Comparison of ENCODE assay signal across 1 cellular context in the genomic region with DNA sequence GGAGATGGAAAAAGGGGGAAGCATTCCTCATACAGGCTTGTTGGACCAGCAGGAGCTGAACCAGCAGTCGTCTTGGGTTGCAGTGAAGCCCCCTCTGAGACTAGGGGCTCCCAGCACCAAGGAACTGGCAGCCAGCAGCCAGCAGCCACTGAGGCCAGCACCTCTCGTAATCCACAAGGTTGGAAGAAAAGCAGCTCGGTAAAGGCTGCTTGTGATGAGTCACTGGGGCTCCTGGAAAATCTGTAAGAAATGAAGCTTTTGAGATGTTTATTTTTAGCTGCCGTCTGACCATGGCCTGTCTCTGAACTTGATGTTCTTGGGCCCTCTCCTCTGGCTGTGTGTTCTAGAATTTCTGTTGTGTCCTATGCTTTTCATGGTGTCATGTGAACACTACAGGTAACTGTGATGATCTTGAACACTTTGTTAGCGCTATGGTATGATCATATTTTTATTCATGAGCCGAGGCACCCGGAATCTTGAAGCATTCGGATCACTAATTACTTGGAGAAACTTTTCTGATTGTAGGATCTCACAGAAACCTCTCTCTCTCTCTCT.
TF ChIP-seq lines count a peak whose summit lies in the region.

No MANE protein-coding gene starts in this region.

TF ChIP-seq in GM23338, 12 proteins besides CTCF, POLR2A, EP300 and RAD21 (continued from another document):
- TF ChIP-seq, protein P1, sequence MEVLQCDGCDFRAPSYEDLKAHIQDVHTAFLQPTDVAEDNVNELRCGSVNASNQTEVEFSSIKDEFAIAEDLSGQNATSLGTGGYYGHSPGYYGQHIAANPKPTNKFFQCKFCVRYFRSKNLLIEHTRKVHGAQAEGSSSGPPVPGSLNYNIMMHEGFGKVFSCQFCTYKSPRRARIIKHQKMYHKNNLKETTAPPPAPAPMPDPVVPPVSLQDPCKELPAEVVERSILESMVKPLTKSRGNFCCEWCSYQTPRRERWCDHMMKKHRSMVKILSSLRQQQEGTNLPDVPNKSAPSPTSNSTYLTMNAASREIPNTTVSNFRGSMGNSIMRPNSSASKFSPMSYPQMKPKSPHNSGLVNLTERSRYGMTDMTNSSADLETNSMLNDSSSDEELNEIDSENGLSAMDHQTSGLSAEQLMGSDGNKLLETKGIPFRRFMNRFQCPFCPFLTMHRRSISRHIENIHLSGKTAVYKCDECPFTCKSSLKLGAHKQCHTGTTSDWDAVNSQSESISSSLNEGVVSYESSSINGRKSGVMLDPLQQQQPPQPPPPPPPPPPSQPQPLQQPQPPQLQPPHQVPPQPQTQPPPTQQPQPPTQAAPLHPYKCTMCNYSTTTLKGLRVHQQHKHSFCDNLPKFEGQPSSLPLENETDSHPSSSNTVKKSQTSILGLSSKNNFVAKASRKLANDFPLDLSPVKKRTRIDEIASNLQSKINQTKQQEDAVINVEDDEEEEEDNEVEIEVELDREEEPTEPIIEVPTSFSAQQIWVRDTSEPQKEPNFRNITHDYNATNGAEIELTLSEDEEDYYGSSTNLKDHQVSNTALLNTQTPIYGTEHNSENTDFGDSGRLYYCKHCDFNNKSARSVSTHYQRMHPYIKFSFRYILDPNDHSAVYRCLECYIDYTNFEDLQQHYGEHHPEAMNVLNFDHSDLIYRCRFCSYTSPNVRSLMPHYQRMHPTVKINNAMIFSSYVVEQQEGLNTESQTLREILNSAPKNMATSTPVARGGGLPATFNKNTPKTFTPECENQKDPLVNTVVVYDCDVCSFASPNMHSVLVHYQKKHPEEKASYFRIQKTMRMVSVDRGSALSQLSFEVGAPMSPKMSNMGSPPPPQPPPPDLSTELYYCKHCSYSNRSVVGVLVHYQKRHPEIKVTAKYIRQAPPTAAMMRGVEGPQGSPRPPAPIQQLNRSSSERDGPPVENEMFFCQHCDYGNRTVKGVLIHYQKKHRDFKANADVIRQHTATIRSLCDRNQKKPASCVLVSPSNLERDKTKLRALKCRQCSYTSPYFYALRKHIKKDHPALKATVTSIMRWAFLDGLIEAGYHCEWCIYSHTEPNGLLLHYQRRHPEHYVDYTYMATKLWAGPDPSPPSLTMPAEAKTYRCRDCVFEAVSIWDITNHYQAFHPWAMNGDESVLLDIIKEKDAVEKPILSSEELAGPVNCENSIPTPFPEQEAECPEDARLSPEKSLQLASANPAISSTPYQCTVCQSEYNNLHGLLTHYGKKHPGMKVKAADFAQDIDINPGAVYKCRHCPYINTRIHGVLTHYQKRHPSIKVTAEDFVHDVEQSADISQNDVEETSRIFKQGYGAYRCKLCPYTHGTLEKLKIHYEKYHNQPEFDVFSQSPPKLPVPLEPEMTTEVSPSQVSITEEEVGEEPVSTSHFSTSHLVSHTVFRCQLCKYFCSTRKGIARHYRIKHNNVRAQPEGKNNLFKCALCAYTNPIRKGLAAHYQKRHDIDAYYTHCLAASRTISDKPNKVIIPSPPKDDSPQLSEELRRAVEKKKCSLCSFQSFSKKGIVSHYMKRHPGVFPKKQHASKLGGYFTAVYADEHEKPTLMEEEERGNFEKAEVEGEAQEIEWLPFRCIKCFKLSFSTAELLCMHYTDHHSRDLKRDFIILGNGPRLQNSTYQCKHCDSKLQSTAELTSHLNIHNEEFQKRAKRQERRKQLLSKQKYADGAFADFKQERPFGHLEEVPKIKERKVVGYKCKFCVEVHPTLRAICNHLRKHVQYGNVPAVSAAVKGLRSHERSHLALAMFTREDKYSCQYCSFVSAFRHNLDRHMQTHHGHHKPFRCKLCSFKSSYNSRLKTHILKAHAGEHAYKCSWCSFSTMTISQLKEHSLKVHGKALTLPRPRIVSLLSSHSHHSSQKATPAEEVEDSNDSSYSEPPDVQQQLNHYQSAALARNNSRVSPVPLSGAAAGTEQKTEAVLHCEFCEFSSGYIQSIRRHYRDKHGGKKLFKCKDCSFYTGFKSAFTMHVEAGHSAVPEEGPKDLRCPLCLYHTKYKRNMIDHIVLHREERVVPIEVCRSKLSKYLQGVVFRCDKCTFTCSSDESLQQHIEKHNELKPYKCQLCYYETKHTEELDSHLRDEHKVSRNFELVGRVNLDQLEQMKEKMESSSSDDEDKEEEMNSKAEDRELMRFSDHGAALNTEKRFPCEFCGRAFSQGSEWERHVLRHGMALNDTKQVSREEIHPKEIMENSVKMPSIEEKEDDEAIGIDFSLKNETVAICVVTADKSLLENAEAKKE (CRISPR knock-in tag; IDR thresholded peaks at IDR 0.05): no peak
- TF ChIP-seq NANOG (IDR thresholded peaks at IDR 0.05; ENCODE audit: borderline replicate concordance) (no peak), CREB1 (CRISPR knock-in tag; IDR thresholded peaks at IDR 0.05; ENCODE audit: low read depth) (no peak), ZNF114 (CRISPR knock-in tag; IDR thresholded peaks at IDR 0.05) (no peak), EZH2phosphoT487 (IDR thresholded peaks at IDR 0.05; ENCODE audit: unreplicated experiment) (no peak), ZNF331 (CRISPR knock-in tag; IDR thresholded peaks at IDR 0.05; ENCODE audit: low read depth) (no peak), JUNB (IDR thresholded peaks at IDR 0.05; ENCODE audit: unreplicated experiment) (no peak)
- TF ChIP-seq, protein P2, sequence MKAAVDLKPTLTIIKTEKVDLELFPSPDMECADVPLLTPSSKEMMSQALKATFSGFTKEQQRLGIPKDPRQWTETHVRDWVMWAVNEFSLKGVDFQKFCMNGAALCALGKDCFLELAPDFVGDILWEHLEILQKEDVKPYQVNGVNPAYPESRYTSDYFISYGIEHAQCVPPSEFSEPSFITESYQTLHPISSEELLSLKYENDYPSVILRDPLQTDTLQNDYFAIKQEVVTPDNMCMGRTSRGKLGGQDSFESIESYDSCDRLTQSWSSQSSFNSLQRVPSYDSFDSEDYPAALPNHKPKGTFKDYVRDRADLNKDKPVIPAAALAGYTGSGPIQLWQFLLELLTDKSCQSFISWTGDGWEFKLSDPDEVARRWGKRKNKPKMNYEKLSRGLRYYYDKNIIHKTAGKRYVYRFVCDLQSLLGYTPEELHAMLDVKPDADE (IDR thresholded peaks at IDR 0.05): no peak
TF ChIP-seq in GM23338: peak in this region for 0.
